30 cellular contexts compared by ENCODE assay signal in the genomic region with DNA sequence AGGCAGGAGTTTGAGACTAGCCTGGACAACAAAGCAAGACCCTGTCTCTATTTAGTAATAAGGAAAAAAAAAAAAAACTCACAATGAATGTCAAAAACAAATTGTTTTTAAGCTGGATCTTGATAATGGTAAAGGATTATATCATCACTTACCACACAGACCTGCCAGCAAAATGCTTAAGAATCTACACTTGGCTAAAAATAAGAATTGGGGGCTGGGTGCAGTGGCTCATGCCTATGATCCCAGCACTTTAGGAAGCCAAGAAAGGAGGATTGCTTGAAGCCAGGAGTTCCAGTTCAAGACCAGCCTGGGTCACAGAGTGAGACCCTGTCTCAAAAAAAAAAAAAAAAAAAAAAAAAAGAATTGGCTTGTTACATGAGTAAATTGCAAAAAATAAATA. TPM values are rescaled to one million over a fixed set of nuclear protein-coding genes. Genes with fewer than 3 reads are reported as not detected.
A peak's percentile ranks its signal among the peaks of the same experiment; 100 is the strongest.
DNase-seq lines count a peak whose midpoint lies in the region; ATAC-seq and TF ChIP-seq lines count a peak whose summit lies in the region.
"Had no signal": no experiment of that assay in that cellular context is flagged by ENCODE, and none has a peak within 500 bp of the region (broad histone marks: within the 10 kb centered on the region; RNA-seq: fewer than 3 reads in every experiment).

No MANE protein-coding gene starts in this region.

- H3K4me3 ChIP-seq in cardiac fibroblast (replicated peaks in 1 of 2; ENCODE audit: low read depth in 2 of 2, low read length in 2 of 2) (no peak overlapping the region), mesenchymal stem cell (ENCODE audit: insufficient read depth in 1 of 2, low read depth in 1 of 2, low read length in 2 of 2) (no peak overlapping the region)
- H3K4me3 ChIP-seq: adrenal gland, cardiac muscle cell, esophagus squamous epithelium, Peyer's patch, thoracic aorta had no signal

- H2AK5ac ChIP-seq in mesenchymal stem cell (ENCODE audit: low read length, severe bottlenecking), result no peak overlapping the region

- H2BK12ac ChIP-seq in mesenchymal stem cell (ENCODE audit: low read length in 2 of 2), result no peak overlapping the region

- H3K9ac ChIP-seq in mesenchymal stem cell (ENCODE audit: low read length), result peak overlapping the region; percentile 11

- peaks cover 1% of the 10 kb centered on the region for H3K4me1 ChIP-seq in mesenchymal stem cell (ENCODE audit: control insufficient read depth, insufficient read depth, low read depth, low read length)
- H3K4me1 ChIP-seq: Peyer's patch had no signal

- no peak overlapping the region for H3K14ac ChIP-seq in mesenchymal stem cell (ENCODE audit: low read length in 2 of 2)

- H3K36me3 ChIP-seq in mesenchymal stem cell (ENCODE audit: control insufficient read depth in 1 of 2, insufficient read depth in 2 of 2, low read depth in 1 of 2, low read length in 2 of 2), result peaks cover 3 to 10% of the 10 kb centered on the region in 2 experiments
- H3K36me3 ChIP-seq: adrenal gland, cardiac muscle cell, Peyer's patch, thoracic aorta, WERI-Rb-1 had no signal

- ATAC-seq in GM19397 (IDR thresholded peaks at IDR 0.05; ENCODE audit: unreplicated experiment), result no peak
- ATAC-seq in HG02759 (IDR thresholded peaks at IDR 0.05; ENCODE audit: unreplicated experiment), result no peak
- ATAC-seq: naive thymus-derived CD4-positive, alpha-beta T cell had no signal

- no peak overlapping the region for H3K4me2 ChIP-seq in mesenchymal stem cell (ENCODE audit: low read length, poor library complexity, severe bottlenecking)

- TF ChIP-seq POLR2A in erythroblast (IDR thresholded peaks at IDR 0.05; ENCODE audit: low read length), result no peak

- H3K4ac ChIP-seq in mesenchymal stem cell (ENCODE audit: low read depth in 1 of 2, low read length in 2 of 2), result no peak overlapping the region

- H4K91ac ChIP-seq in mesenchymal stem cell (ENCODE audit: low read length), result no peak overlapping the region

- DNase-seq in EH (ENCODE audit: low read depth) (peak; percentile 62), LHCN-M2 (ENCODE audit: low read depth) (peak; percentile 11), cardiac fibroblast (ENCODE audit: low read depth in 2 of 2) (peak; percentile 70 to 71), mesenchymal stem cell (no peak), NCI-H69 (lab: John Stamatoyannopoulos, UW) (no peak), erythroblast (lab: John Stamatoyannopoulos, UW) (no peak)
- DNase-seq: activated CD4-positive, alpha-beta T cell treated with anti-CD3 and anti-CD28 coated beads, Interleukin-2, amount 50 U/mL, for 1 hour; activated naive CD4-positive, alpha-beta T cell treated with Interleukin-2 at 50 U/mL for 16 hours; adrenal gland; CD4-positive, CD25-positive, alpha-beta regulatory T cell; dermis blood vessel endothelial cell; esophagus squamous epithelium; glutamatergic neuron; midbrain; naive thymus-derived CD4-positive, alpha-beta T cell; NCI-H1092 treated with DMSO at 0.1 percent for 48 hours; NCI-H1930; NCI-H526 treated with DMSO at 0.1 percent for 48 hours; nucleus accumbens; Peyer's patch; SHP77 treated with DMSO at 0.1 percent for 48 hours; stimulated activated CD4-positive, alpha-beta T cell treated with anti-CD3 and anti-CD28 coated beads, Interleukin-15, amount 100 ng/mL, for 24 hours; stimulated activated naive CD4-positive, alpha-beta T cell; SW 1271; T-helper 9 cell; WERI-Rb-1 had no signal

- H3K27ac ChIP-seq in mesenchymal stem cell (ENCODE audit: low read length, poor library complexity, severe bottlenecking), result no peak overlapping the region
- H3K27ac ChIP-seq: adrenal gland, cardiac muscle cell, esophagus squamous epithelium, Peyer's patch, thoracic aorta, WERI-Rb-1 had no signal

- H3K18ac ChIP-seq in mesenchymal stem cell (ENCODE audit: low read depth in 1 of 2, low read length in 2 of 2), result no peak overlapping the region

- no peak overlapping the region for H2BK15ac ChIP-seq in mesenchymal stem cell (ENCODE audit: low read depth, poor library complexity, severe bottlenecking)

- H3K23ac ChIP-seq in mesenchymal stem cell (ENCODE audit: low read length in 2 of 2), result no peak overlapping the region

- H3K9me3 ChIP-seq in mesenchymal stem cell (ENCODE audit: control insufficient read depth, low read length), result no peaks in the 10 kb centered on the region
- H3K9me3 ChIP-seq: adrenal gland, esophagus squamous epithelium, Peyer's patch, thoracic aorta had no signal

- no peak overlapping the region for H4K8ac ChIP-seq in mesenchymal stem cell (ENCODE audit: low read length)

- H2BK120ac ChIP-seq in mesenchymal stem cell (ENCODE audit: low read depth, low read length), result no peak overlapping the region

- H3K27me3 ChIP-seq in mesenchymal stem cell (ENCODE audit: control insufficient read depth in 1 of 2, insufficient read depth in 1 of 2, low read length in 2 of 2), result no peaks in the 10 kb centered on the region
- H3K27me3 ChIP-seq: adrenal gland, cardiac muscle cell, esophagus squamous epithelium, Peyer's patch had no signal

- no peak overlapping the region for H2BK5ac ChIP-seq in mesenchymal stem cell (ENCODE audit: low read depth, low read length, poor library complexity, severe bottlenecking)

- no peak for TF ChIP-seq CTCF in cardiac fibroblast (IDR thresholded peaks at IDR 0.05; ENCODE audit: low read depth, low read length)

- H3K79me1 ChIP-seq in mesenchymal stem cell (replicated peaks; ENCODE audit: low read length, poor library complexity, severe bottlenecking), result peaks cover 17% of the 10 kb centered on the region

- H2AFZ ChIP-seq in mesenchymal stem cell (ENCODE audit: low read depth, low read length), result no peak overlapping the region

RNA-seq across cellular contexts. Expression of a gene that starts 31.0 kb away (rescaled TPM):
- total RNA-seq in LHCN-M2 (2014; rRNA removed), result 34.9 and 42.3 TPM in 2 replicates
- 5.8 TPM for polyA plus RNA-seq in LHCN-M2 (2012)
- 28.1 TPM for polyA plus RNA-seq in mesenchymal stem cell (2013, experiment 1 of 2)
- 29.2 TPM for polyA plus RNA-seq in mesenchymal stem cell (2013, experiment 2 of 2)

Comparison
In these comparisons a context has a peak if more than half of its experiments do, and no peak if none do; other contexts are left out.
1. DNase-seq: peak in EH (single experiment), LHCN-M2 (single experiment) and cardiac fibroblast (2 of 2); none in mesenchymal stem cell (single experiment), NCI-H69 (single experiment) and erythroblast (0 of 2).